Comparison of ENCODE assay signal across 7 cellular contexts in the genomic region with DNA sequence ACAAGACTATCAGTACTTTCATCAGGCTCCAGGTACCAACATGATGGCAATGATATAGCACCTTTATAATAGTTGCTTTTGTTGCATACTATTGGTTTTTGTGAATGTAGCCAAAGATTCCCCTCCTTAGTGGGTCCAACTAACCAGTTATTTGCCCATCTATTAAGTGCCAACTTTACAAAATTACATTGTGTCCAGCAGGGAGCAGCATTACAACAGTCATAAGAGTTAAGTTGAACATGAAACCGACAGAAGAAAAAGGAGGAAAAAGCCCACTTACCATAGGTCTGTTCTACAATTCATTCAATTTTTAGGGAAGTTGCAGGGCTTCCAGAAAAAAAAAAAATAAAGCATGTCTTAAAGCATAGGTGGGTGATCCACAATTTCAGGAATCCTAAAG. TPM values are rescaled to one million over a fixed set of nuclear protein-coding genes. Genes with fewer than 3 reads are reported as not detected.
DNase-seq lines count a peak whose midpoint lies in the region; ATAC-seq and FAIRE-seq lines count a peak whose summit lies in the region.

No MANE protein-coding gene starts in this region.

- FAIRE-seq in TTC549 (lab: Jason Lieb, UNC) = peak; percentile 54

- no peak overlapping the region for H3K27ac Mint-ChIP-seq in activated naive CD8-positive, alpha-beta T cell treated with anti-CD3 and anti-CD28 coated beads, Interleukin-2, amount 50 U/mL, for 24 hours

- H3K4me3 Mint-ChIP-seq in activated naive CD8-positive, alpha-beta T cell treated with anti-CD3 and anti-CD28 coated beads, Interleukin-2, amount 50 U/mL, for 24 hours = no peak overlapping the region

- H3K4me1 Mint-ChIP-seq in activated naive CD8-positive, alpha-beta T cell treated with anti-CD3 and anti-CD28 coated beads, Interleukin-2, amount 50 U/mL, for 24 hours = peaks cover 19% of the 10 kb centered on the region

- no peaks in the 10 kb centered on the region for H3K27me3 Mint-ChIP-seq in activated naive CD8-positive, alpha-beta T cell treated with anti-CD3 and anti-CD28 coated beads, Interleukin-2, amount 50 U/mL, for 24 hours

- ATAC-seq in HG02610 (IDR thresholded peaks at IDR 0.05; ENCODE audit: unreplicated experiment) = no peak
- no peak for ATAC-seq in activated naive CD8-positive, alpha-beta T cell treated with anti-CD3 and anti-CD28 coated beads, Interleukin-2, amount 50 U/mL, for 24 hours

- H3K9me3 Mint-ChIP-seq in activated naive CD8-positive, alpha-beta T cell treated with anti-CD3 and anti-CD28 coated beads, Interleukin-2, amount 50 U/mL, for 24 hours = no peaks in the 10 kb centered on the region

- peak; percentile 15 for DNase-seq in GM04504 (ENCODE audit: low read depth)
- peak; percentile 10 for DNase-seq in HS-5 (ENCODE audit: low read depth)
- DNase-seq in kidney glomerular epithelial cell (lab: John Stamatoyannopoulos, UW) = peak; percentile 37
- DNase-seq in mesenteric fat pad (ENCODE audit: low spot score) = no peak
- DNase-seq in activated naive CD8-positive, alpha-beta T cell treated with anti-CD3 and anti-CD28 coated beads, Interleukin-2, amount 50 U/mL, for 24 hours = no peak

- peaks cover 23% of the 10 kb centered on the region for H3K36me3 Mint-ChIP-seq in activated naive CD8-positive, alpha-beta T cell treated with anti-CD3 and anti-CD28 coated beads, Interleukin-2, amount 50 U/mL, for 24 hours (ENCODE audit: low read depth)

RNA-seq across cellular contexts. Expression of gene IMMP1L, which starts 21.6 kb away (rescaled TPM):
- total RNA-seq in mesenteric fat pad = 9.4 TPM

RNA-seq across cellular contexts. Expression of gene ELP4, which starts 21.7 kb away (rescaled TPM):
- total RNA-seq in mesenteric fat pad = 16.4 TPM

Comparison
In these comparisons a context has a peak if more than half of its experiments do, and no peak if none do; other contexts are left out.
1. DNase-seq: peak in GM04504 (single experiment), HS-5 (single experiment) and kidney glomerular epithelial cell (single experiment); none in mesenteric fat pad (single experiment) and activated naive CD8-positive, alpha-beta T cell treated with anti-CD3 and anti-CD28 coated beads, Interleukin-2, amount 50 U/mL, for 24 hours (single experiment).